1 cellular context compared by ENCODE assay signal in genomic region chr14:38254565-38255407, GRCh38.
TF ChIP-seq lines count a peak whose summit lies in the region.

No MANE protein-coding gene starts in this region.

TF ChIP-seq in HepG2, 621 proteins besides CTCF, POLR2A, EP300 and RAD21:
- TF ChIP-seq SOX13 (IDR thresholded peaks at IDR 0.05) = no peak
- TF ChIP-seq SOX13 (CRISPR knock-in tag; conservative IDR thresholded peaks at IDR 0.05 in 1 of 2, IDR thresholded peaks at IDR 0.05 in 1 of 2) = no peak
- peak; percentile 38 for TF ChIP-seq AGO1 (IDR thresholded peaks at IDR 0.05; ENCODE audit: low read depth, low read length, poor library complexity, severe bottlenecking)
- no peak for TF ChIP-seq ZXDC (CRISPR knock-in tag; IDR thresholded peaks at IDR 0.05)
- TF ChIP-seq ZNF768 (CRISPR knock-in tag; IDR thresholded peaks at IDR 0.05) = no peak
- no peak for TF ChIP-seq RBM22 (optimal IDR thresholded peaks at IDR 0.05; ENCODE audit: low read length)
- TF ChIP-seq ATRX (CRISPR knock-in tag; IDR thresholded peaks at IDR 0.05; ENCODE audit: borderline replicate concordance) = no peak
TF ChIP-seq in HepG2: peak in this region for 1.
